ENCODE assay signal across 28 cellular contexts in genomic region chr10:63462442-63462841, GRCh38.
"Had no signal": no experiment of that assay in that cellular context is flagged by ENCODE, and none has a peak within 500 bp of the region (broad histone marks: within the 10 kb centered on the region; RNA-seq: fewer than 3 reads in every experiment).

No MANE protein-coding gene starts in this region.

- ATAC-seq: activated CD8-positive, alpha-beta T cell treated with anti-CD3 and anti-CD28 coated beads for 36 hours; activated naive CD8-positive, alpha-beta T cell treated with anti-CD3 and anti-CD28 coated beads, Interleukin-2, amount 50 U/mL, for 24 hours; activated T-cell treated with anti-CD3 and anti-CD28 coated beads, Interleukin-2, amount 50 U/mL, for 4 hours; activated T-helper 17 cell treated with anti-CD3 and anti-CD28 coated beads, Interleukin-2, amount 50 U/mL, for 72 hours; foreskin keratinocyte; heart left ventricle; left colon; stimulated activated memory B cell treated with anti-CD40 and anti-IgM and Interleukin-4, amounts not matched to agents 10 μg/mL and 1 μg/mL and 100 μg/mL, for 72 hours; stimulated activated naive CD8-positive, alpha-beta T cell treated with anti-CD3 and anti-CD28 coated beads, Interleukin-15, amount 100 ng/mL, for 72 hours; upper lobe of right lung had no signal

- H3K36me3 Mint-ChIP-seq: activated naive CD4-positive, alpha-beta T cell treated with anti-CD3 and anti-CD28 coated beads, Interleukin-2, amount 50 U/mL, for 24 hours; immature natural killer cell; mesothelial cell of epicardium; naive B cell had no signal

- FAIRE-seq: bronchial epithelial cell had no signal

- H3K27me3 Mint-ChIP-seq: activated CD8-positive, alpha-beta T cell treated with anti-CD3 and anti-CD28 coated beads for 36 hours; activated naive CD4-positive, alpha-beta T cell treated with anti-CD3 and anti-CD28 coated beads, Interleukin-2, amount 50 U/mL, for 24 hours; activated naive CD8-positive, alpha-beta T cell treated with anti-CD3 and anti-CD28 coated beads, Interleukin-2, amount 50 U/mL, for 24 hours; activated T-helper 17 cell treated with anti-CD3 and anti-CD28 coated beads, Interleukin-2, amount 50 U/mL, for 72 hours; central memory CD8-positive, alpha-beta T cell; naive B cell; stimulated activated memory B cell treated with anti-CD40 and anti-IgM and Interleukin-4, amounts not matched to agents 10 μg/mL and 1 μg/mL and 100 μg/mL, for 72 hours; stimulated activated naive CD8-positive, alpha-beta T cell treated with anti-CD3 and anti-CD28 coated beads, Interleukin-15, amount 100 ng/mL, for 72 hours had no signal

- H3K9me3 Mint-ChIP-seq: activated CD8-positive, alpha-beta T cell treated with anti-CD3 and anti-CD28 coated beads for 36 hours; activated naive CD4-positive, alpha-beta T cell treated with anti-CD3 and anti-CD28 coated beads, Interleukin-2, amount 50 U/mL, for 24 hours; activated naive CD8-positive, alpha-beta T cell treated with anti-CD3 and anti-CD28 coated beads, Interleukin-2, amount 50 U/mL, for 24 hours; activated T-cell treated with anti-CD3 and anti-CD28 coated beads, Interleukin-2, amount 50 U/mL, for 4 hours; activated T-helper 17 cell treated with anti-CD3 and anti-CD28 coated beads, Interleukin-2, amount 50 U/mL, for 72 hours; central memory CD8-positive, alpha-beta T cell; immature natural killer cell; naive B cell; stimulated activated memory B cell treated with anti-CD40 and anti-IgM and Interleukin-4, amounts not matched to agents 10 μg/mL and 1 μg/mL and 100 μg/mL, for 72 hours; stimulated activated naive CD8-positive, alpha-beta T cell treated with anti-CD3 and anti-CD28 coated beads, Interleukin-15, amount 100 ng/mL, for 72 hours had no signal

- H3K27ac Mint-ChIP-seq: activated CD4-positive, alpha-beta T cell treated with anti-CD3 and anti-CD28 coated beads, Interleukin-2, amount 10 ng/mL, durations not matched to agents 7 days and 5 days; activated CD8-positive, alpha-beta T cell treated with anti-CD3 and anti-CD28 coated beads for 36 hours; activated naive CD4-positive, alpha-beta T cell treated with anti-CD3 and anti-CD28 coated beads, Interleukin-2, amount 50 U/mL, for 24 hours; activated naive CD8-positive, alpha-beta T cell treated with anti-CD3 and anti-CD28 coated beads, Interleukin-2, amount 50 U/mL, for 24 hours; activated T-helper 17 cell treated with anti-CD3 and anti-CD28 coated beads, Interleukin-2, amount 50 U/mL, for 72 hours; dendritic cell treated with granulocyte-macrophage colony-stimulating factor and Interleukin-4, amounts not matched to agents 40 ng/mL and 50 ng/mL, for 4 days; immature natural killer cell; mesothelial cell of epicardium; naive B cell; stimulated activated memory B cell treated with anti-CD40 and anti-IgM and Interleukin-4, amounts not matched to agents 10 μg/mL and 1 μg/mL and 100 μg/mL, for 72 hours; stimulated activated naive CD8-positive, alpha-beta T cell treated with anti-CD3 and anti-CD28 coated beads, Interleukin-15, amount 100 ng/mL, for 72 hours had no signal

- DNase-seq: activated CD4-positive, alpha-beta T cell treated with anti-CD3 and anti-CD28 coated beads for 1 hour; activated CD4-positive, alpha-beta T cell treated with anti-CD3 and anti-CD28 coated beads, Interleukin-2, amount 10 ng/mL, durations not matched to agents 7 days and 5 days; activated CD8-positive, alpha-beta T cell treated with anti-CD3 and anti-CD28 coated beads for 36 hours; activated gamma-delta T cell treated with Interleukin-2 at 50 U/mL for 16 hours; activated naive CD8-positive, alpha-beta T cell treated with anti-CD3 and anti-CD28 coated beads, Interleukin-2, amount 50 U/mL, for 24 hours; activated T-cell treated with anti-CD3 and anti-CD28 coated beads, Interleukin-2, amount 50 U/mL, for 4 hours; amygdala; foreskin keratinocyte; heart left ventricle; hypothalamus; immature natural killer cell; kidney; left colon; naive B cell; stimulated activated CD4-positive, alpha-beta T cell treated with anti-CD3 and anti-CD28 coated beads, Interleukin-1b, Interleukin-23, amount 100 ng/mL, for 48 hours; stimulated activated CD4-positive, alpha-beta T cell treated with anti-CD3 and anti-CD28 coated beads, Interleukin-4, amount 100 ng/mL, for 4 hours; stimulated activated CD8-positive, alpha-beta memory T cell treated with anti-CD3 and anti-CD28 coated beads, Interleukin-4, amount 100 ng/mL, for 48 hours; stimulated activated naive CD8-positive, alpha-beta T cell treated with anti-CD3 and anti-CD28 coated beads, Interleukin-15, amount 100 ng/mL, for 72 hours; substantia nigra; T1000; upper lobe of right lung had no signal

- H3K4me3 Mint-ChIP-seq: activated CD4-positive, alpha-beta T cell treated with anti-CD3 and anti-CD28 coated beads, Interleukin-2, amount 10 ng/mL, durations not matched to agents 7 days and 5 days; activated CD8-positive, alpha-beta T cell treated with anti-CD3 and anti-CD28 coated beads for 36 hours; activated naive CD4-positive, alpha-beta T cell treated with anti-CD3 and anti-CD28 coated beads, Interleukin-2, amount 50 U/mL, for 24 hours; activated naive CD8-positive, alpha-beta T cell treated with anti-CD3 and anti-CD28 coated beads, Interleukin-2, amount 50 U/mL, for 24 hours; activated T-cell treated with anti-CD3 and anti-CD28 coated beads, Interleukin-2, amount 50 U/mL, for 4 hours; activated T-helper 17 cell treated with anti-CD3 and anti-CD28 coated beads, Interleukin-2, amount 50 U/mL, for 72 hours; central memory CD8-positive, alpha-beta T cell; dendritic cell treated with granulocyte-macrophage colony-stimulating factor and Interleukin-4, amounts not matched to agents 40 ng/mL and 50 ng/mL, for 4 days; immature natural killer cell; mesothelial cell of epicardium; stimulated activated memory B cell treated with anti-CD40 and anti-IgM and Interleukin-4, amounts not matched to agents 10 μg/mL and 1 μg/mL and 100 μg/mL, for 72 hours; stimulated activated naive CD8-positive, alpha-beta T cell treated with anti-CD3 and anti-CD28 coated beads, Interleukin-15, amount 100 ng/mL, for 72 hours had no signal
